Comparison of ENCODE assay signal across 21 cellular contexts in genomic region chr16:88141580-88141979, GRCh38.
"Had no signal": no experiment of that assay in that cellular context is flagged by ENCODE, and none has a peak within 500 bp of the region (broad histone marks: within the 10 kb centered on the region; RNA-seq: fewer than 3 reads in every experiment).

No MANE protein-coding gene starts in this region.

- H3K27ac ChIP-seq: KMS-11, SJSA1, SK-N-MC had no signal

- H3K9me3 ChIP-seq: SJSA1 had no signal

- H3K27me3 ChIP-seq: SJSA1 had no signal

- H3K27ac Mint-ChIP-seq: IgD-negative memory B cell had no signal

- H3K4me3 ChIP-seq: K562, SJSA1, SK-N-MC had no signal

- H3K4me1 ChIP-seq: SJSA1 had no signal

- H3K4me1 Mint-ChIP-seq: IgD-negative memory B cell had no signal

- DNase-seq: Kasumi-1, MM.1S, NCI-H1092 treated with DMSO at 0.1 percent for 48 hours, NCI-H1436, NCI-H187, NCI-H2029, NCI-H2081 treated with DMSO at 0.1 percent for 48 hours, NCI-H2171, NCI-H226, NCI-H446, NCI-H510A, NCI-H524 treated with DMSO at 0.1 percent for 48 hours, NCI-H69, NCI-H774, RPMI8226, SIG-M5 had no signal

- H3K4me3 Mint-ChIP-seq: IgD-negative memory B cell had no signal
